Comparison of ENCODE assay signal across 9 cellular contexts in genomic region chr2:240451791-240452470, GRCh38. TPM values are rescaled to one million over a fixed set of nuclear protein-coding genes. Genes with fewer than 3 reads are reported as not detected.
A peak's percentile ranks its signal among the peaks of the same experiment; 100 is the strongest.
DNase-seq lines count a peak whose midpoint lies in the region; TF ChIP-seq lines count a peak whose summit lies in the region.
"Had no signal": no experiment of that assay in that cellular context is flagged by ENCODE, and none has a peak within 500 bp of the region (broad histone marks: within the 10 kb centered on the region; RNA-seq: fewer than 3 reads in every experiment).

No MANE protein-coding gene starts in this region.

- H3K4me1 Mint-ChIP-seq in T-helper 1 cell treated with Interleukin-12 subunit alpha and Interleukin-12 subunit beta and Interleukin-4 antibody, amounts not matched to agents 30 μg/mL and 1 μg/mL, for 36 hours (ENCODE audit: low read depth): no peaks in the 10 kb centered on the region
- no peaks in the 10 kb centered on the region for H3K4me1 Mint-ChIP-seq in dendritic cell treated with granulocyte-macrophage colony-stimulating factor and Interleukin-4, amounts not matched to agents 40 ng/mL and 50 ng/mL, for 4 days (ENCODE audit: low read depth)

- no peak overlapping the region for H3K27ac Mint-ChIP-seq in T-helper 1 cell treated with Interleukin-12 subunit alpha and Interleukin-12 subunit beta and Interleukin-4 antibody, amounts not matched to agents 30 μg/mL and 1 μg/mL, for 36 hours
- H3K27ac Mint-ChIP-seq in dendritic cell treated with granulocyte-macrophage colony-stimulating factor and Interleukin-4, amounts not matched to agents 40 ng/mL and 50 ng/mL, for 4 days: no peak overlapping the region

- peaks cover 46% of the 10 kb centered on the region for H3K27me3 Mint-ChIP-seq in T-helper 1 cell treated with Interleukin-12 subunit alpha and Interleukin-12 subunit beta and Interleukin-4 antibody, amounts not matched to agents 30 μg/mL and 1 μg/mL, for 36 hours (ENCODE audit: low read depth)
- H3K27me3 Mint-ChIP-seq in dendritic cell treated with granulocyte-macrophage colony-stimulating factor and Interleukin-4, amounts not matched to agents 40 ng/mL and 50 ng/mL, for 4 days: peaks cover 71% of the 10 kb centered on the region

- TF ChIP-seq EP300 in tibial nerve (IDR thresholded peaks at IDR 0.05): no peak

- H3K9me3 Mint-ChIP-seq in T-helper 1 cell treated with Interleukin-12 subunit alpha and Interleukin-12 subunit beta and Interleukin-4 antibody, amounts not matched to agents 30 μg/mL and 1 μg/mL, for 36 hours: no peaks in the 10 kb centered on the region
- no peaks in the 10 kb centered on the region for H3K9me3 Mint-ChIP-seq in dendritic cell treated with granulocyte-macrophage colony-stimulating factor and Interleukin-4, amounts not matched to agents 40 ng/mL and 50 ng/mL, for 4 days

- H3K36me3 ChIP-seq in mesodermal cell (ENCODE audit: control insufficient read depth, insufficient read depth, low read length): no peaks in the 10 kb centered on the region
- H3K36me3 ChIP-seq in tibial nerve: no peaks in the 10 kb centered on the region

- 57 to 65% methylated on average over 19 to 21 of the region's 21 CpGs for WGBS in mesodermal cell (ENCODE audit: insufficient coverage in 2 of 2), 2 experiments
- WGBS in tibial nerve, 2 donors: 19 to 36% methylated on average over 13 to 19 of the region's 21 CpGs

- no peak for TF ChIP-seq POLR2A in tibial nerve (IDR thresholded peaks at IDR 0.05)

- peak overlapping the region; percentile 7 for H3K4me3 Mint-ChIP-seq in T-helper 1 cell treated with Interleukin-12 subunit alpha and Interleukin-12 subunit beta and Interleukin-4 antibody, amounts not matched to agents 30 μg/mL and 1 μg/mL, for 36 hours
- peak overlapping the region; percentile 48 for H3K4me3 Mint-ChIP-seq in dendritic cell treated with granulocyte-macrophage colony-stimulating factor and Interleukin-4, amounts not matched to agents 40 ng/mL and 50 ng/mL, for 4 days

- intact Hi-C loops in dendritic cell treated with granulocyte-macrophage colony-stimulating factor and Interleukin-4, amounts not matched to agents 40 ng/mL and 50 ng/mL, for 4 days (cut with micrococcal nuclease): no loop called here

- no peaks in the 10 kb centered on the region for H3K36me3 Mint-ChIP-seq in T-helper 1 cell treated with Interleukin-12 subunit alpha and Interleukin-12 subunit beta and Interleukin-4 antibody, amounts not matched to agents 30 μg/mL and 1 μg/mL, for 36 hours (ENCODE audit: low read depth)
- no peaks in the 10 kb centered on the region for H3K36me3 Mint-ChIP-seq in dendritic cell treated with granulocyte-macrophage colony-stimulating factor and Interleukin-4, amounts not matched to agents 40 ng/mL and 50 ng/mL, for 4 days (ENCODE audit: low read depth)

- peaks cover 50% of the 10 kb centered on the region for H3K4me1 ChIP-seq in mesodermal cell (ENCODE audit: control insufficient read depth, insufficient read depth, low read length, poor library complexity, severe bottlenecking)
- H3K4me1 ChIP-seq in tibial nerve: peaks cover 0 to 79% (median 41%) of the 10 kb centered on the region in 4 donors

- H3K27ac ChIP-seq in mesodermal cell (ENCODE audit: low read depth, low read length, severe bottlenecking) (no peak overlapping the region), tibial nerve (peak overlapping the region in 3 of 4 donors; percentile 12 to 65 (median 60))

- DNase-seq in T-helper 1 cell: no peak
- no peak for DNase-seq in tibial nerve (ENCODE audit: low spot score in 2 of 2)
- no peak for DNase-seq in NCI-H2171 treated with DMSO at 0.1 percent for 48 hours (lab: John Stamatoyannopoulos, UW)
- DNase-seq in EL: no peak
- DNase-seq in globus pallidus (ENCODE audit: low spot score): no peak
- DNase-seq: NCI-H2081 treated with DMSO at 0.1 percent for 48 hours had no signal

- H3K27me3 ChIP-seq in tibial nerve: peaks cover 0 to 6% of the 10 kb centered on the region in 2 donors

- H3K4me3 ChIP-seq in mesodermal cell (ENCODE audit: extremely low read depth, insufficient read depth, low read length, poor library complexity, severe bottlenecking): peak overlapping the region; percentile 47
- H3K4me3 ChIP-seq in tibial nerve: peak overlapping the region; percentile 36 to 70 (median 52)

- no peak for TF ChIP-seq CTCF in tibial nerve (IDR thresholded peaks at IDR 0.05)

- H3K9me3 ChIP-seq in mesodermal cell (ENCODE audit: control insufficient read depth, low read length) (no peaks in the 10 kb centered on the region), tibial nerve (no peaks in the 10 kb centered on the region)

RNA-seq across cellular contexts. Expression of gene GPC1, which starts 16.5 kb away (rescaled TPM):
- polyA plus RNA-seq in mesodermal cell (2013, experiment 1 of 2): 61.4 TPM
- 48.8 TPM for polyA plus RNA-seq in mesodermal cell (2013, experiment 2 of 2)
- total RNA-seq in tibial nerve: 100 to 1,000 TPM; 117 to 153 (median 144) TPM
